In genomic region chr18:8770655-8771054, GRCh38 we compare ENCODE assay signal across 18 cellular contexts.
"Had no signal": no experiment of that assay in that cellular context is flagged by ENCODE, and none has a peak within 500 bp of the region (broad histone marks: within the 10 kb centered on the region; RNA-seq: fewer than 3 reads in every experiment).

No MANE protein-coding gene starts in this region.

- H3K27me3 Mint-ChIP-seq: IgD-negative memory B cell had no signal

- H3K27me3 ChIP-seq: MG63, SJSA1 had no signal

- H3K27ac ChIP-seq: SJSA1, SK-N-MC had no signal

- H3K27ac Mint-ChIP-seq: IgD-negative memory B cell had no signal

- H3K9me3 ChIP-seq: MG63, SJSA1 had no signal

- FAIRE-seq: RCC 7860 had no signal

- H3K4me1 Mint-ChIP-seq: IgD-negative memory B cell had no signal

- H3K4me1 ChIP-seq: SJSA1 had no signal

- H3K4me3 Mint-ChIP-seq: IgD-negative memory B cell had no signal

- DNase-seq: KBM-7, MG63, NCI-H1105, NCI-H1417, NCI-H1436 treated with DMSO at 0.1 percent for 48 hours, NCI-H1694, NCI-H187 treated with DMSO at 0.1 percent for 48 hours, NCI-H2029 treated with DMSO at 0.1 percent for 48 hours, NCI-H2227 treated with DMSO at 0.1 percent for 48 hours, NCI-H526 treated with DMSO at 0.1 percent for 48 hours, NCI-H774, Right ventricle myocardium superior, RPMI8226, SIG-M5 had no signal

- H3K9me3 Mint-ChIP-seq: IgD-negative memory B cell had no signal

- H3K4me3 ChIP-seq: MG63, SJSA1, SK-N-MC had no signal
